In genomic region chr18:36931116-36931515, GRCh38 we compare ENCODE assay signal across 19 cellular contexts.
DNase-seq lines count a peak whose midpoint lies in the region; ATAC-seq, FAIRE-seq and TF ChIP-seq lines count a peak whose summit lies in the region.
"Had no signal": no experiment of that assay in that cellular context is flagged by ENCODE, and none has a peak within 500 bp of the region (broad histone marks: within the 10 kb centered on the region; RNA-seq: fewer than 3 reads in every experiment).

No MANE protein-coding gene starts in this region.

- H3K4me3 ChIP-seq in neural cell (ENCODE audit: low read length) (no peak overlapping the region), colonic mucosa (no peak overlapping the region), left lung (no peak overlapping the region)
- no peak overlapping the region for H3K4me3 ChIP-seq in effector memory CD4-positive, alpha-beta T cell (ENCODE audit: insufficient read depth, low read depth, low read length, poor library complexity, severe bottlenecking)
- H3K4me3 ChIP-seq: BLaER1 treated with 17β-estradiol and CSF1 and Interleukin-3, amounts not matched to agents 10 nM and 100 nM; GM23248; HAP-1 had no signal

- no peaks in the 10 kb centered on the region for H3K79me2 ChIP-seq in neural cell (replicated peaks; ENCODE audit: insufficient read depth, low read length)

- no peak overlapping the region for H3K27ac ChIP-seq in neural cell (ENCODE audit: low read length)
- no peak overlapping the region for H3K27ac ChIP-seq in colonic mucosa
- no peak overlapping the region for H3K27ac ChIP-seq in left lung
- no peak overlapping the region for H3K27ac ChIP-seq in effector memory CD4-positive, alpha-beta T cell (ENCODE audit: insufficient read depth, low read length, poor library complexity, severe bottlenecking)
- H3K27ac ChIP-seq: BLaER1 treated with 17β-estradiol and CSF1 and Interleukin-3, amounts not matched to agents 10 nM and 100 nM; GM23248 had no signal

- H3K4me1 Mint-ChIP-seq in WTC11, result 0 out of 2 replicates have a peak, but pooled peaks cover 3% of the 10 kb centered on the region
- H3K4me1 Mint-ChIP-seq: B cell had no signal

- H3K4me2 ChIP-seq in neural cell (ENCODE audit: low read length), result no peak overlapping the region
- H3K4me2 ChIP-seq: BLaER1 treated with 17β-estradiol and CSF1 and Interleukin-3, amounts not matched to agents 10 nM and 100 nM had no signal

- no peak overlapping the region for H2AFZ ChIP-seq in neural cell (ENCODE audit: low read depth, low read length)
- H2AFZ ChIP-seq: GM23248 had no signal

- H4K20me1 ChIP-seq in neural cell (ENCODE audit: insufficient read depth), result no peaks in the 10 kb centered on the region
- H4K20me1 ChIP-seq: BLaER1 treated with 17β-estradiol and CSF1 and Interleukin-3, amounts not matched to agents 10 nM and 100 nM had no signal

- no peak for TF ChIP-seq EP300 in neural cell (conservative IDR thresholded peaks at IDR 0.05; ENCODE audit: poor library complexity, severe bottlenecking)

- DNase-seq in G401 (ENCODE audit: low spot score) (peak; percentile 53), NCI-H69 (lab: John Stamatoyannopoulos, UW) (peak; percentile 29), WTC11 (ENCODE audit: low spot score) (peak; percentile 18), colonic mucosa (no peak), left lung (no peak), H54 (ENCODE audit: insufficient read length, low spot score) (no peak)
- DNase-seq in effector memory CD4-positive, alpha-beta T cell, result no peak
- DNase-seq: Calu3; CD8-positive, alpha-beta T cell; GDM1; GM23248; KBM-7 had no signal

- peaks cover under 1% of the 10 kb centered on the region for H3K9me3 Mint-ChIP-seq in WTC11

- POLR2A ChIA-PET in WTC11 (lab: Charles Lee), result no interaction called here

- no peak for FAIRE-seq in H54 (lab: Jason Lieb, UNC)
- FAIRE-seq: GM19239, HepG2 had no signal

- H3K4me1 ChIP-seq in colonic mucosa, result no peaks in the 10 kb centered on the region
- H3K4me1 ChIP-seq in left lung, result no peaks in the 10 kb centered on the region
- H3K4me1 ChIP-seq in effector memory CD4-positive, alpha-beta T cell (ENCODE audit: control insufficient read depth, insufficient read depth, low read length, poor library complexity, severe bottlenecking), result no peaks in the 10 kb centered on the region
- H3K4me1 ChIP-seq: BLaER1 treated with 17β-estradiol and CSF1 and Interleukin-3, amounts not matched to agents 10 nM and 100 nM; HAP-1 had no signal

- H3K27me3 ChIP-seq in neural cell (ENCODE audit: insufficient read depth, low read depth, low read length) (no peaks in the 10 kb centered on the region), colonic mucosa (no peaks in the 10 kb centered on the region), left lung (no peaks in the 10 kb centered on the region)
- no peaks in the 10 kb centered on the region for H3K27me3 ChIP-seq in effector memory CD4-positive, alpha-beta T cell (replicated peaks; ENCODE audit: control insufficient read depth, insufficient read depth, low read length, poor library complexity, severe bottlenecking)
- H3K27me3 ChIP-seq: BLaER1 treated with 17β-estradiol and CSF1 and Interleukin-3, amounts not matched to agents 10 nM and 100 nM had no signal

- TF ChIP-seq CTCF in WTC11 (IDR thresholded peaks at IDR 0.05) (no peak), neural cell (IDR thresholded peaks at IDR 0.05; ENCODE audit: poor library complexity, severe bottlenecking) (no peak), colonic mucosa (IDR thresholded peaks at IDR 0.05) (no peak), left lung (IDR thresholded peaks at IDR 0.05) (no peak)

- no peaks in the 10 kb centered on the region for H3K9me2 ChIP-seq in neural cell (ENCODE audit: insufficient read depth, low read length)

- no peak overlapping the region for H3K4me3 Mint-ChIP-seq in WTC11
- H3K4me3 Mint-ChIP-seq: B cell; CD8-positive, alpha-beta T cell; IgD-negative memory B cell had no signal

- no peaks in the 10 kb centered on the region for H3F3A ChIP-seq in neural cell (ENCODE audit: insufficient read depth, low read length, poor library complexity, severe bottlenecking)

- H3K9ac ChIP-seq in neural cell (ENCODE audit: low read length), result no peak overlapping the region
- H3K9ac ChIP-seq in colonic mucosa (ENCODE audit: low read depth in 2 of 2, low read length in 2 of 2), result no peak overlapping the region
- H3K9ac ChIP-seq: BLaER1 treated with 17β-estradiol and CSF1 and Interleukin-3, amounts not matched to agents 10 nM and 100 nM; GM23248 had no signal

- CTCF ChIA-PET in WTC11 (lab: Charles Lee), result interaction anchor here (1.4 kb wide), 1 partner anchor 390 kb away, joined by 3 read pairs; no protein-coding TSS in a partner anchor

- no peak overlapping the region for H3K27ac Mint-ChIP-seq in WTC11
- H3K27ac Mint-ChIP-seq: B cell; CD8-positive, alpha-beta T cell; IgD-negative memory B cell had no signal

- intact Hi-C loops in colonic mucosa (cut with DNase I) (no loop called here), left lung (cut with DNase I) (no loop called here)

- no peaks in the 10 kb centered on the region for H3K36me3 Mint-ChIP-seq in WTC11

- no peak for ATAC-seq in WTC11
- ATAC-seq in left lung, result no peak
- ATAC-seq: CD8-positive, alpha-beta T cell; HepG2 had no signal

- TF ChIP-seq RAD21 in neural cell (conservative IDR thresholded peaks at IDR 0.05), result no peak

- no peak for TF ChIP-seq POLR2A in H54 (IDR thresholded peaks at IDR 0.05; ENCODE audit: low read depth, low read length)

- H3K36me3 ChIP-seq in neural cell (ENCODE audit: insufficient read depth, low read length), result peaks cover 3% of the 10 kb centered on the region
- H3K36me3 ChIP-seq in colonic mucosa, result no peaks in the 10 kb centered on the region
- H3K36me3 ChIP-seq in left lung, result peaks cover 0 to 8% of the 10 kb centered on the region in 2 donors
- H3K36me3 ChIP-seq in effector memory CD4-positive, alpha-beta T cell (ENCODE audit: control insufficient read depth, insufficient read depth, low read length), result no peaks in the 10 kb centered on the region
- H3K36me3 ChIP-seq: HAP-1 had no signal

- no peaks in the 10 kb centered on the region for H3K27me3 Mint-ChIP-seq in WTC11 (ENCODE audit: low read depth)
- H3K27me3 Mint-ChIP-seq: B cell, IgD-negative memory B cell had no signal

- in situ Hi-C loops in G401 (cut with HindIII; ENCODE audit: low sequenced_read_pairs), result no loop called here

- H3K9me3 ChIP-seq in neural cell (ENCODE audit: low read length), result no peaks in the 10 kb centered on the region
- no peaks in the 10 kb centered on the region for H3K9me3 ChIP-seq in colonic mucosa
- H3K9me3 ChIP-seq in left lung, result no peaks in the 10 kb centered on the region
- no peaks in the 10 kb centered on the region for H3K9me3 ChIP-seq in effector memory CD4-positive, alpha-beta T cell (ENCODE audit: control insufficient read depth, low read length)
- H3K9me3 ChIP-seq: HAP-1 had no signal

TF ChIP-seq in WTC11, 78 proteins besides CTCF, POLR2A, EP300 and RAD21 (continues in another document):
- no peak for TF ChIP-seq USF1 (CRISPR knock-in tag; IDR thresholded peaks at IDR 0.05)
- TF ChIP-seq FOXK1 (CRISPR knock-in tag; IDR thresholded peaks at IDR 0.05), result no peak
- TF ChIP-seq FOXP4 (CRISPR knock-in tag; IDR thresholded peaks at IDR 0.05), result no peak
- TF ChIP-seq PRRX2 (CRISPR knock-in tag; IDR thresholded peaks at IDR 0.05), result no peak

TF ChIP-seq in neural cell, 6 proteins besides CTCF, POLR2A, EP300 and RAD21:
- peak; percentile 20 for TF ChIP-seq POLR2AphosphoS5 (IDR thresholded peaks at IDR 0.05)
- no peak for TF ChIP-seq REST (IDR thresholded peaks at IDR 0.05; ENCODE audit: borderline replicate concordance)
TF ChIP-seq in neural cell: peak in this region for 1.

Comparison
In these comparisons a context has a peak if more than half of its experiments do, and no peak if none do; other contexts are left out.
1. DNase-seq: peak in G401 (single experiment), NCI-H69 (single experiment) and WTC11 (single experiment); none in colonic mucosa (single experiment), left lung (0 of 2), H54 (single experiment) and effector memory CD4-positive, alpha-beta T cell (0 of 3).